ENCODE assay signal across 11 cellular contexts in the genomic region with DNA sequence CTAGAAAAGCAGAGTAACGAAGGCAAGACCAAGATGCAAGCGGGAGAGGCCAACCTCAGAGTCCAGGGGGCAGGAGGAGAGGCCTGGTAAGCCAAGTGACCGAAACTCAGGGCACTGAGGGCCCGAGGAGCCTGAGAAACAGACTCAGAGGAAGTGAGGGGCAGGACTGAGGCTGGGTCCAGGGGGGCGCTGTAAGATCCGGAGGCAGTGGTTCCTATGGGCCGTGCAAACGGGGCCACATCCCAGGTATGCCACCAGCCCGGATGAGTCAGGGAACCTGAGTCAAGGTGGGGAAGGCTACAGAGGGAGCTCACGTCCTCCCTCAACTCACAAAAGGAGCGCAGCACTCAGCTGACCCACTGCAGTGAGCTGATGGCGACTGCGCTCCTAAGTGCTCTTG. TPM values are rescaled to one million over a fixed set of nuclear protein-coding genes. Genes with fewer than 3 reads are reported as not detected.
A peak's percentile ranks its signal among the peaks of the same experiment; 100 is the strongest.
DNase-seq lines count a peak whose midpoint lies in the region; ATAC-seq and TF ChIP-seq lines count a peak whose summit lies in the region.
"Had no signal": no experiment of that assay in that cellular context is flagged by ENCODE, and none has a peak within 500 bp of the region (broad histone marks: within the 10 kb centered on the region; RNA-seq: fewer than 3 reads in every experiment).

No MANE protein-coding gene starts in this region.

- H3K4me1 ChIP-seq in left ventricle myocardium inferior, result peaks cover 96% of the 10 kb centered on the region

- H3K27ac Mint-ChIP-seq in CD14-positive monocyte, result peak overlapping the region; percentile 89 to 99 (median 98)
- H3K27ac Mint-ChIP-seq in WTC11, result peak overlapping the region; percentile 75; the same call in 1 of the 2 replicates
- peak overlapping the region; percentile 89 for H3K27ac Mint-ChIP-seq in progenitor cell of endocrine pancreas

- H3K4me3 Mint-ChIP-seq in CD14-positive monocyte (peak overlapping the region; percentile 74 to 85), WTC11 (no peak overlapping the region), progenitor cell of endocrine pancreas (ENCODE audit: low read depth) (no peak overlapping the region)

- DNase-seq in CD14-positive monocyte (ENCODE audit: low spot score) (no peak), WTC11 (ENCODE audit: low spot score) (peak; percentile 31), left ventricle myocardium inferior (no peak), progenitor cell of endocrine pancreas (ENCODE audit: low spot score, unreplicated experiment) (no peak), cerebellar nuclear complex (lab: John Stamatoyannopoulos, UW) (no peak)
- DNase-seq in central memory CD4-positive, alpha-beta T cell, result no peak
- DNase-seq in stimulated activated CD4-positive, alpha-beta T cell treated with anti-CD3 and anti-CD28 coated beads, Interleukin-15, amount 100 ng/mL, for 24 hours, result no peak
- DNase-seq: NCI-H2227 treated with DMSO at 0.1 percent for 48 hours, small intestine, T-helper 9 cell had no signal

- intact Hi-C loops in CD14-positive monocyte (cut with micrococcal nuclease), result no loop called here
- intact Hi-C loops in left ventricle myocardium inferior (cut with micrococcal nuclease), result no loop called here

- peaks cover 89% of the 10 kb centered on the region for H3K4me1 Mint-ChIP-seq in CD14-positive monocyte
- peaks cover 32% of the 10 kb centered on the region for H3K4me1 Mint-ChIP-seq in WTC11
- peaks cover 45% of the 10 kb centered on the region for H3K4me1 Mint-ChIP-seq in progenitor cell of endocrine pancreas (ENCODE audit: low read depth)

- ATAC-seq in WTC11 (peak; percentile 77), HG03565 (IDR thresholded peaks at IDR 0.05; ENCODE audit: unreplicated experiment) (no peak)

- CTCF ChIA-PET in WTC11 (lab: Charles Lee), result interaction anchor here (0.5 to 2.2 kb wide), 7 partner anchors 10 to 112 kb away, joined by 3 to 7 read pairs (median 3); a partner anchor contains a TSS

- peak overlapping the region; percentile 67 for H3K27ac ChIP-seq in left ventricle myocardium inferior (replicated peaks)

- H3K9me3 Mint-ChIP-seq in CD14-positive monocyte (no peaks in the 10 kb centered on the region), WTC11 (no peaks in the 10 kb centered on the region), progenitor cell of endocrine pancreas (ENCODE audit: low read depth) (no peaks in the 10 kb centered on the region)

- H3K27me3 Mint-ChIP-seq in CD14-positive monocyte (ENCODE audit: low read depth in 3 of 3), result peaks cover 0 to 3% (median 0%) of the 10 kb centered on the region in 3 donors
- no peaks in the 10 kb centered on the region for H3K27me3 Mint-ChIP-seq in WTC11 (ENCODE audit: low read depth)
- H3K27me3 Mint-ChIP-seq in progenitor cell of endocrine pancreas, result no peaks in the 10 kb centered on the region

- H3K9me3 ChIP-seq in left ventricle myocardium inferior (replicated peaks), result no peaks in the 10 kb centered on the region

- H3K36me3 Mint-ChIP-seq in CD14-positive monocyte (peaks cover 61 to 72% of the 10 kb centered on the region in 2 donors), WTC11 (peaks cover 5% of the 10 kb centered on the region), progenitor cell of endocrine pancreas (ENCODE audit: insufficient read depth) (peaks cover 6% of the 10 kb centered on the region)

- no peaks in the 10 kb centered on the region for H3K27me3 ChIP-seq in left ventricle myocardium inferior (ENCODE audit: low read depth)

- POLR2A ChIA-PET in WTC11 (lab: Charles Lee), result no interaction called here

- TF ChIP-seq CTCF in CD14-positive monocyte (IDR thresholded peaks at IDR 0.05) (no peak), WTC11 (IDR thresholded peaks at IDR 0.05) (no peak), left ventricle myocardium inferior (IDR thresholded peaks at IDR 0.05; ENCODE audit: borderline replicate concordance) (no peak), progenitor cell of endocrine pancreas (IDR thresholded peaks at IDR 0.05; ENCODE audit: unreplicated experiment) (no peak)

- no peaks in the 10 kb centered on the region for H3K36me3 ChIP-seq in left ventricle myocardium inferior

- peak overlapping the region; percentile 49 for H3K4me3 ChIP-seq in left ventricle myocardium inferior

TF ChIP-seq in WTC11, 78 proteins besides CTCF, POLR2A, EP300 and RAD21:
- TF ChIP-seq, protein P1, sequence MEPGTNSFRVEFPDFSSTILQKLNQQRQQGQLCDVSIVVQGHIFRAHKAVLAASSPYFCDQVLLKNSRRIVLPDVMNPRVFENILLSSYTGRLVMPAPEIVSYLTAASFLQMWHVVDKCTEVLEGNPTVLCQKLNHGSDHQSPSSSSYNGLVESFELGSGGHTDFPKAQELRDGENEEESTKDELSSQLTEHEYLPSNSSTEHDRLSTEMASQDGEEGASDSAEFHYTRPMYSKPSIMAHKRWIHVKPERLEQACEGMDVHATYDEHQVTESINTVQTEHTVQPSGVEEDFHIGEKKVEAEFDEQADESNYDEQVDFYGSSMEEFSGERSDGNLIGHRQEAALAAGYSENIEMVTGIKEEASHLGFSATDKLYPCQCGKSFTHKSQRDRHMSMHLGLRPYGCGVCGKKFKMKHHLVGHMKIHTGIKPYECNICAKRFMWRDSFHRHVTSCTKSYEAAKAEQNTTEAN (CRISPR knock-in tag; IDR thresholded peaks at IDR 0.05), result no peak
- no peak for TF ChIP-seq JAZF1 (CRISPR knock-in tag; IDR thresholded peaks at IDR 0.05)
- TF ChIP-seq SMAD4 (CRISPR knock-in tag; IDR thresholded peaks at IDR 0.05), result no peak

RNA-seq across cellular contexts. Expression of a gene that starts 8.3 kb away (rescaled TPM):
- 100 to 1,000 TPM in 1 of 2 donors, 10 to 100 TPM in 1; 99.7 to 129 TPM for polyA plus RNA-seq in CD14-positive monocyte
- total RNA-seq in WTC11 (2021), result 35.7 to 38.7 TPM (median 38.1 TPM) in 3 replicates
- 36.8 TPM for total RNA-seq in left ventricle myocardium inferior
- total RNA-seq in progenitor cell of endocrine pancreas, result 67.3 TPM in 2 replicates

RNA-seq across cellular contexts. Expression of a gene that starts 24.5 kb away (rescaled TPM):
- polyA plus RNA-seq in CD14-positive monocyte, result 10 to 100 TPM; 21.4 to 32.7 TPM
- total RNA-seq in WTC11 (2021) (6.4 to 7.8 TPM (median 7.3 TPM) in 3 replicates), left ventricle myocardium inferior (10.0 TPM), progenitor cell of endocrine pancreas (15.2 and 16.3 TPM in 2 replicates)

Comparison
In these comparisons a context has a peak if more than half of its experiments do, and no peak if none do; other contexts are left out.
1. H3K4me3 Mint-ChIP-seq: peak in CD14-positive monocyte (2 of 2); none in WTC11 (single experiment) and progenitor cell of endocrine pancreas (single experiment).
2. Peak in every context shown above with its lines, with median percentiles within 50 percentile points of each other: H3K27ac Mint-ChIP-seq.